Comparison of ENCODE assay signal across 9 cellular contexts in the genomic region with DNA sequence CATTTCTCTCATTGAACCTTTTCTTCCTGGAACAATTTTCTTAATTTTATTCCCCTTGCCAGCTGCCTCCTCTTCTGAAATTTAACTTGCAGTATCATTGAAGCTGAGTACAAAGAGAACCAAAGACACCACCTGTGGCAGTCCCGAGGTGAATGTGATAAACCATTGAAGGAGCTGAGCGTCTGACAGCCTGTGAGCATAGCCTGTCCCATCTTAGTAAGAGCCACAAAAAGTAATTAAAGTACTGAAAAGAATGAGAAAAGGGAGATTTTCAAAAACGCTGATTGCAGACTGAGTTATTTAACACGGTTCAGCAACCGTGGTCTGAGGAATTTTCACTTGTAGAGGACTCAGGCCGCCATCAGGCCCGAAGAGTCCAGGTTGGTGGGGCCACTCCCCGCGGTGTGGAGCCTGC. TPM values are rescaled to one million over a fixed set of nuclear protein-coding genes. Genes with fewer than 3 reads are reported as not detected.
DNase-seq lines count a peak whose midpoint lies in the region; ATAC-seq and TF ChIP-seq lines count a peak whose summit lies in the region.
"Had no signal": no experiment of that assay in that cellular context is flagged by ENCODE, and none has a peak within 500 bp of the region (broad histone marks: within the 10 kb centered on the region; RNA-seq: fewer than 3 reads in every experiment).

No MANE protein-coding gene starts in this region.

- no peak for DNase-seq in right atrium auricular region (ENCODE audit: low spot score)
- DNase-seq in left cardiac atrium = no peak
- no peak for DNase-seq in adipocyte (ENCODE audit: low read depth)
- no peak for DNase-seq in mesothelial cell of epicardium (ENCODE audit: low spot score in 2 of 2, unreplicated experiment in 2 of 2)
- DNase-seq in upper lobe of right lung = no peak
- no peak for DNase-seq in stimulated activated CD4-positive, alpha-beta T cell treated with anti-CD3 and anti-CD28 coated beads, Interleukin-2, amount 100 ng/mL, for 24 hours
- no peak for DNase-seq in HAP-1 (ENCODE audit: low spot score in 2 of 2)
- no peak for DNase-seq in NCI-H345 (lab: John Stamatoyannopoulos, UW)

- no peaks in the 10 kb centered on the region for H3K27me3 ChIP-seq in right atrium auricular region
- H3K27me3 ChIP-seq in adipocyte (replicated peaks; ENCODE audit: control insufficient read depth, insufficient read depth, low read length) = no peaks in the 10 kb centered on the region
- H3K27me3 ChIP-seq in upper lobe of right lung = no peaks in the 10 kb centered on the region
- H3K27me3 ChIP-seq in HAP-1 (ENCODE audit: low read depth) = no peaks in the 10 kb centered on the region

- peak overlapping the region; percentile 97 for H3K27ac Mint-ChIP-seq in mesothelial cell of epicardium

- H3K9me3 Mint-ChIP-seq in mesothelial cell of epicardium = no peaks in the 10 kb centered on the region

- H3K4me3 ChIP-seq in right atrium auricular region (no peak overlapping the region), adipocyte (ENCODE audit: low read length) (no peak overlapping the region), upper lobe of right lung (no peak overlapping the region), HAP-1 (no peak overlapping the region)

- in situ Hi-C loops in HAP-1 (cut with MboI; ENCODE audit: low sequenced_read_pairs) = no loop called here

- H3K27ac ChIP-seq in right atrium auricular region (peak overlapping the region; percentile 77 to 90), upper lobe of right lung (peak overlapping the region; percentile 80)

- peak overlapping the region; percentile 85 for H3K9ac ChIP-seq in adipocyte (ENCODE audit: low read length)

- H3K4me1 ChIP-seq in right atrium auricular region = peaks cover 0 to 19% of the 10 kb centered on the region in 2 donors
- H3K4me1 ChIP-seq in adipocyte (ENCODE audit: control insufficient read depth, insufficient read depth, low read length) = peaks cover 21% of the 10 kb centered on the region
- peaks cover 17% of the 10 kb centered on the region for H3K4me1 ChIP-seq in upper lobe of right lung
- H3K4me1 ChIP-seq in HAP-1 = peaks cover 16% of the 10 kb centered on the region

- H3K9me3 ChIP-seq in right atrium auricular region (no peaks in the 10 kb centered on the region), adipocyte (ENCODE audit: control insufficient read depth, low read length) (no peaks in the 10 kb centered on the region), upper lobe of right lung (no peaks in the 10 kb centered on the region), HAP-1 (no peaks in the 10 kb centered on the region)

- H3K4me3 Mint-ChIP-seq in mesothelial cell of epicardium = peak overlapping the region; percentile 82

- no peaks in the 10 kb centered on the region for H3K36me3 Mint-ChIP-seq in mesothelial cell of epicardium

- H3K27me3 Mint-ChIP-seq in mesothelial cell of epicardium (ENCODE audit: low read depth) = no peaks in the 10 kb centered on the region

- H3K36me3 ChIP-seq in right atrium auricular region (no peaks in the 10 kb centered on the region), adipocyte (ENCODE audit: control insufficient read depth, insufficient read depth, low read length, severe bottlenecking) (peaks cover 14% of the 10 kb centered on the region), upper lobe of right lung (no peaks in the 10 kb centered on the region), HAP-1 (replicated peaks) (no peaks in the 10 kb centered on the region)

- peaks cover 47% of the 10 kb centered on the region for H3K4me1 Mint-ChIP-seq in mesothelial cell of epicardium

- no peak for TF ChIP-seq CTCF in right atrium auricular region (IDR thresholded peaks at IDR 0.05)
- no peak for TF ChIP-seq CTCF in mesothelial cell of epicardium (IDR thresholded peaks at IDR 0.05; ENCODE audit: unreplicated experiment)
- TF ChIP-seq CTCF in upper lobe of right lung (IDR thresholded peaks at IDR 0.05) = no peak

- ATAC-seq in left cardiac atrium (no peak), upper lobe of right lung (no peak)

- intact Hi-C loops in left cardiac atrium (cut with DNase I) = no loop called here
- intact Hi-C loops in upper lobe of right lung (cut with DNase I) = no loop called here

RNA-seq across cellular contexts. Expression of a gene that starts 27.2 kb away (rescaled TPM):
- total RNA-seq in right atrium auricular region = 1 to 10 TPM; 2.4 to 7.1 TPM
- total RNA-seq in left cardiac atrium = 1 to 10 TPM; 2.4 TPM
- 1.3 to 1.5 TPM (median 1.4 TPM) in 3 replicates for total RNA-seq in mesothelial cell of epicardium
- 14.1 TPM for total RNA-seq in upper lobe of right lung
- total RNA-seq: RPMI7951 had no signal

RNA-seq across cellular contexts. Expression of a gene that starts 40.0 kb away (rescaled TPM):
- 100 to 1,000 TPM; 440 to 644 TPM for total RNA-seq in right atrium auricular region
- 100 to 1,000 TPM; 394 to 506 TPM for total RNA-seq in left cardiac atrium
- 53.6 to 57.9 TPM (median 56.5 TPM) in 3 replicates for total RNA-seq in mesothelial cell of epicardium
- total RNA-seq in upper lobe of right lung = 159 TPM

RNA-seq across cellular contexts. Expression of a gene that starts 55.7 kb away (rescaled TPM):
- total RNA-seq in right atrium auricular region = 10 to 100 TPM; 35.0 to 37.4 TPM
- 10 to 100 TPM; 44.9 to 55.3 TPM for total RNA-seq in left cardiac atrium
- total RNA-seq in mesothelial cell of epicardium = 15.2 to 17.4 TPM (median 15.7 TPM) in 3 replicates
- 29.6 TPM for total RNA-seq in upper lobe of right lung

RNA-seq across cellular contexts. Expression of a gene that starts 55.9 kb away (rescaled TPM):
- 10 to 100 TPM; 22.6 to 26.8 TPM for total RNA-seq in right atrium auricular region
- total RNA-seq in left cardiac atrium = 10 to 100 TPM; 22.0 to 25.7 TPM
- 22.0 to 25.6 TPM (median 22.1 TPM) in 3 replicates for total RNA-seq in mesothelial cell of epicardium
- 31.6 TPM for total RNA-seq in upper lobe of right lung
